Comparison of ENCODE assay signal across 25 cellular contexts in the genomic region with DNA sequence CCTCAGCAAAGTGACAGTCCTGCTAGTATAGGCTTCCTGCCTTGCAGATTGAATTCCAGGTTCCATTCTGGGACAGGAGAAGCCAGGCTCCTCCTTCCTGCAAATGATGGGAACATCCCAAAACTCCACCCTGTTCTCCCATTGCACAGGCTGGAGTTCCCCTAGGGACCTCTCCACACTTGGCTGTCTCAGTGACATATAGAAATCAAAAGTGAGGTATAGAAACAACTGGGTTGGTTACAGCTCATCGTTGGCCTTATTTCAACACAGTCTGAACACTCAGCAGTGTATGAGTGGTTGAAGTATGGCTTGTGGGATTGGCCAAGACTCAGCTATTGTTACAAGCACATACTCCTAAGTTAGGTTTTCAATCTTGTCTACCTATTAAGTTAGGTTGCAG.
DNase-seq lines count a peak whose midpoint lies in the region; ATAC-seq, FAIRE-seq and TF ChIP-seq lines count a peak whose summit lies in the region.
"Had no signal": no experiment of that assay in that cellular context is flagged by ENCODE, and none has a peak within 500 bp of the region (broad histone marks: within the 10 kb centered on the region; RNA-seq: fewer than 3 reads in every experiment).

No MANE protein-coding gene starts in this region.

- H3K4me3 Mint-ChIP-seq in MCF 10A (ENCODE audit: unreplicated experiment) = no peak overlapping the region
- H3K4me3 Mint-ChIP-seq: activated CD4-positive, alpha-beta T cell treated with anti-CD3 and anti-CD28 coated beads for 36 hours; CD4-positive, alpha-beta memory T cell; central memory CD8-positive, alpha-beta T cell; naive B cell had no signal

- H3K4me3 ChIP-seq in breast epithelium (no peak overlapping the region), GM12878 (no peak overlapping the region), WERI-Rb-1 (ENCODE audit: low read depth, low read length) (no peak overlapping the region)
- H3K4me3 ChIP-seq: lung, SJCRH30, stomach, upper lobe of left lung had no signal

- H3K79me2 ChIP-seq in GM12878 (ENCODE audit: control insufficient read depth, insufficient read depth, low read length) = no peaks in the 10 kb centered on the region

- peak overlapping the region; percentile 28; the same call in 1 of the 2 replicates for H2AFZ ChIP-seq in GM12878 (ENCODE audit: control insufficient read depth, low read depth, low read length)

- H3K27ac ChIP-seq in breast epithelium = no peak overlapping the region
- H3K27ac ChIP-seq in GM12878 (ENCODE audit: control insufficient read depth, insufficient read depth) = no peak overlapping the region
- no peak overlapping the region for H3K27ac ChIP-seq in WERI-Rb-1
- H3K27ac ChIP-seq: SJCRH30, stomach, upper lobe of left lung had no signal

- peaks cover 16% of the 10 kb centered on the region for H3K4me1 Mint-ChIP-seq in MCF 10A (ENCODE audit: insufficient read depth, unreplicated experiment)
- H3K4me1 Mint-ChIP-seq: activated CD4-positive, alpha-beta T cell treated with anti-CD3 and anti-CD28 coated beads for 36 hours; central memory CD8-positive, alpha-beta T cell; naive B cell had no signal

- H3K27me3 Mint-ChIP-seq in MCF 10A (ENCODE audit: insufficient read depth, unreplicated experiment) = no peaks in the 10 kb centered on the region
- H3K27me3 Mint-ChIP-seq: activated CD4-positive, alpha-beta T cell treated with anti-CD3 and anti-CD28 coated beads for 36 hours; CD4-positive, alpha-beta memory T cell; central memory CD8-positive, alpha-beta T cell; naive B cell had no signal

- TF ChIP-seq CTCF in MCF 10A (IDR thresholded peaks at IDR 0.05; ENCODE audit: unreplicated experiment) (no peak), breast epithelium (IDR thresholded peaks at IDR 0.05) (no peak), GM12878 (IDR thresholded peaks at IDR 0.05 in 2 of 3, conservative IDR thresholded peaks at IDR 0.05 in 1 of 3; ENCODE audit: control insufficient read depth in 2 of 3, extremely low read depth in 1 of 3, insufficient read depth in 1 of 3, low read depth in 3 of 3, low read length in 3 of 3) (no peak), WERI-Rb-1 (IDR thresholded peaks at IDR 0.05; ENCODE audit: low read depth, low read length) (no peak)

- H4K20me1 ChIP-seq in GM12878 (ENCODE audit: control insufficient read depth, insufficient read depth) = no peaks in the 10 kb centered on the region

- intact Hi-C loops in MCF 10A (cut with micrococcal nuclease) = no loop called here
- intact Hi-C loops in breast epithelium (cut with DNase I; ENCODE audit: low total_unique reads) = no loop called here
- intact Hi-C loops in GM12878 (cut with micrococcal nuclease; ENCODE audit: unreplicated experiment) = no loop called here

- no peak overlapping the region for H3K27ac Mint-ChIP-seq in MCF 10A (ENCODE audit: low read depth, unreplicated experiment)
- H3K27ac Mint-ChIP-seq: activated CD4-positive, alpha-beta T cell treated with anti-CD3 and anti-CD28 coated beads for 36 hours; CD4-positive, alpha-beta memory T cell had no signal

- SMC1A ChIA-PET in GM12878 (lab: Charles Lee; ENCODE audit: uncharacterized antibody, unreplicated experiment) = no interaction called here

- no peak for TF ChIP-seq POLR2A in breast epithelium (IDR thresholded peaks at IDR 0.05)
- no peak for TF ChIP-seq POLR2A in GM12878 (IDR thresholded peaks at IDR 0.05; ENCODE audit: low read depth, low read length)

- H3K36me3 ChIP-seq in breast epithelium (no peaks in the 10 kb centered on the region), GM12878 (ENCODE audit: control insufficient read depth in 2 of 2, insufficient read depth in 2 of 2, low read length in 1 of 2) (no peaks in the 10 kb centered on the region), WERI-Rb-1 (no peaks in the 10 kb centered on the region)
- H3K36me3 ChIP-seq: SJCRH30, stomach, upper lobe of left lung had no signal

- no peaks in the 10 kb centered on the region for H3K9me3 ChIP-seq in breast epithelium
- H3K9me3 ChIP-seq in GM12878 (replicated peaks; ENCODE audit: control insufficient read depth, insufficient read depth, low read length) = no peaks in the 10 kb centered on the region
- no peaks in the 10 kb centered on the region for H3K9me3 ChIP-seq in WERI-Rb-1 (ENCODE audit: severe bottlenecking)
- H3K9me3 ChIP-seq: SJCRH30, stomach, upper lobe of left lung had no signal

- peak; percentile 69 for ATAC-seq in GM12878
- ATAC-seq in HG03159 (IDR thresholded peaks at IDR 0.05; ENCODE audit: unreplicated experiment) = no peak
- ATAC-seq: activated CD4-positive, alpha-beta T cell treated with anti-CD3 and anti-CD28 coated beads for 36 hours had no signal

- no peaks in the 10 kb centered on the region for H3K9me3 Mint-ChIP-seq in MCF 10A (ENCODE audit: unreplicated experiment)

- RAD21 ChIA-PET in GM12878 (lab: Charles Lee; ENCODE audit: unreplicated experiment) = no interaction called here

- no peak overlapping the region for H3K4me2 ChIP-seq in GM12878 (ENCODE audit: control insufficient read depth, insufficient read depth)

- WGBS in GM12878 (ENCODE audit: insufficient coverage, insufficient replicate concordance, low lambda C conversion rate, missing lambda C conversion rate) = 4% methylated on average over 1 of the region's 1 CpG

- no peaks in the 10 kb centered on the region for H3K36me3 Mint-ChIP-seq in MCF 10A (ENCODE audit: insufficient read depth, unreplicated experiment)
- H3K36me3 Mint-ChIP-seq: CD4-positive, alpha-beta memory T cell; naive B cell had no signal

- DNase-seq in MCF 10A (ENCODE audit: unreplicated experiment) (peak; percentile 71), breast epithelium (ENCODE audit: low spot score in 2 of 2) (no peak), NCI-H226 (peak; percentile 51), GM12878 (ENCODE audit: low read depth, low spot score) (no peak), renal cortical epithelial cell (ENCODE audit: low read depth) (peak; percentile 16), WERI-Rb-1 (no peak), 8988T (no peak)
- DNase-seq: activated CD4-positive, alpha-beta T cell treated with anti-CD3 and anti-CD28 coated beads for 36 hours; activated gamma-delta T cell; amniotic stem cell; CD4-positive, alpha-beta memory T cell; effector CD8-positive, alpha-beta T cell; naive B cell; NCI-H2029 treated with DMSO at 0.1 percent for 48 hours; NCI-H526 treated with DMSO at 0.1 percent for 48 hours; posterior cingulate gyrus; stimulated activated CD4-positive, alpha-beta T cell treated with anti-CD3 and anti-CD28 coated beads, Interleukin-1b, Interleukin-23, amount 100 ng/mL, for 48 hours; stomach; T-helper 2 cell; upper lobe of left lung had no signal

- TF ChIP-seq RAD21 in GM12878 (IDR thresholded peaks at IDR 0.05; ENCODE audit: insufficient read depth, low read depth, low read length) = no peak

- POLR2A ChIA-PET in MCF 10A (lab: Yijun Ruan, JAX) = no interaction called here
- POLR2A ChIA-PET in GM12878 (lab: Charles Lee) = no interaction called here

- no peak overlapping the region for H3K9ac ChIP-seq in GM12878 (ENCODE audit: control insufficient read depth, insufficient read depth, low read length)

- no TSS peak for BruUV-seq in MCF 10A (replicated peaks; lab: Mats Ljungman, UMichigan)
- BruUV-seq in GM12878 (replicated peaks; lab: Mats Ljungman, UMichigan) = no TSS peak

- FAIRE-seq in GM12878 (lab: Jason Lieb, UNC) = no peak
- FAIRE-seq: keratinocyte had no signal

- in situ Hi-C loops in GM12878 (cut with MboI) = no loop called here

- TF ChIP-seq EP300 in GM12878 (IDR thresholded peaks at IDR 0.05; ENCODE audit: borderline replicate concordance in 1 of 2, control insufficient read depth in 1 of 2, low read depth in 2 of 2, low read length in 2 of 2) = no peak

- CTCF ChIA-PET in MCF 10A (lab: Yijun Ruan, JAX) (interaction anchor here (0.6 to 0.7 kb wide), 3 partner anchors 33 to 1153 kb away, joined by 3 read pairs; no protein-coding TSS in a partner anchor), GM12878 (lab: Yijun Ruan, JAX) (no interaction called here)

- no peaks in the 10 kb centered on the region for H3K27me3 ChIP-seq in breast epithelium
- no peaks in the 10 kb centered on the region for H3K27me3 ChIP-seq in GM12878 (replicated peaks in 1 of 2; ENCODE audit: control insufficient read depth in 2 of 2, insufficient read depth in 2 of 2, low read length in 1 of 2)
- H3K27me3 ChIP-seq in WERI-Rb-1 (ENCODE audit: insufficient read depth, low read depth, severe bottlenecking) = no peaks in the 10 kb centered on the region
- H3K27me3 ChIP-seq: SJCRH30, stomach, upper lobe of left lung had no signal

- no peaks in the 10 kb centered on the region for H3K4me1 ChIP-seq in breast epithelium
- H3K4me1 ChIP-seq in GM12878 (ENCODE audit: control insufficient read depth, insufficient read depth, low read length) = no peaks in the 10 kb centered on the region
- H3K4me1 ChIP-seq: SJCRH30, stomach, upper lobe of left lung had no signal

TF ChIP-seq in GM12878, 131 proteins besides CTCF, POLR2A, EP300 and RAD21 (continues in another document):
- TF ChIP-seq STAT3 (IDR thresholded peaks at IDR 0.05; ENCODE audit: low read depth, low read length) (no peak), TAF1 (IDR thresholded peaks at IDR 0.05; ENCODE audit: borderline replicate concordance, low read depth, low read length) (no peak), ZNF217 (IDR thresholded peaks at IDR 0.05) (no peak), FOXM1 (IDR thresholded peaks at IDR 0.05; ENCODE audit: low read depth, low read length) (no peak), CBFB (IDR thresholded peaks at IDR 0.05; ENCODE audit: low read depth) (no peak)
- TF ChIP-seq, protein P1, sequence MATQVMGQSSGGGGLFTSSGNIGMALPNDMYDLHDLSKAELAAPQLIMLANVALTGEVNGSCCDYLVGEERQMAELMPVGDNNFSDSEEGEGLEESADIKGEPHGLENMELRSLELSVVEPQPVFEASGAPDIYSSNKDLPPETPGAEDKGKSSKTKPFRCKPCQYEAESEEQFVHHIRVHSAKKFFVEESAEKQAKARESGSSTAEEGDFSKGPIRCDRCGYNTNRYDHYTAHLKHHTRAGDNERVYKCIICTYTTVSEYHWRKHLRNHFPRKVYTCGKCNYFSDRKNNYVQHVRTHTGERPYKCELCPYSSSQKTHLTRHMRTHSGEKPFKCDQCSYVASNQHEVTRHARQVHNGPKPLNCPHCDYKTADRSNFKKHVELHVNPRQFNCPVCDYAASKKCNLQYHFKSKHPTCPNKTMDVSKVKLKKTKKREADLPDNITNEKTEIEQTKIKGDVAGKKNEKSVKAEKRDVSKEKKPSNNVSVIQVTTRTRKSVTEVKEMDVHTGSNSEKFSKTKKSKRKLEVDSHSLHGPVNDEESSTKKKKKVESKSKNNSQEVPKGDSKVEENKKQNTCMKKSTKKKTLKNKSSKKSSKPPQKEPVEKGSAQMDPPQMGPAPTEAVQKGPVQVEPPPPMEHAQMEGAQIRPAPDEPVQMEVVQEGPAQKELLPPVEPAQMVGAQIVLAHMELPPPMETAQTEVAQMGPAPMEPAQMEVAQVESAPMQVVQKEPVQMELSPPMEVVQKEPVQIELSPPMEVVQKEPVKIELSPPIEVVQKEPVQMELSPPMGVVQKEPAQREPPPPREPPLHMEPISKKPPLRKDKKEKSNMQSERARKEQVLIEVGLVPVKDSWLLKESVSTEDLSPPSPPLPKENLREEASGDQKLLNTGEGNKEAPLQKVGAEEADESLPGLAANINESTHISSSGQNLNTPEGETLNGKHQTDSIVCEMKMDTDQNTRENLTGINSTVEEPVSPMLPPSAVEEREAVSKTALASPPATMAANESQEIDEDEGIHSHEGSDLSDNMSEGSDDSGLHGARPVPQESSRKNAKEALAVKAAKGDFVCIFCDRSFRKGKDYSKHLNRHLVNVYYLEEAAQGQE (IDR thresholded peaks at IDR 0.05; ENCODE audit: low read depth, low read length) = no peak

Comparison
In these comparisons a context has a peak if more than half of its experiments do, and no peak if none do; other contexts are left out.
1. DNase-seq: peak in MCF 10A (single experiment), NCI-H226 (single experiment) and renal cortical epithelial cell (single experiment); none in breast epithelium (0 of 2), GM12878 (single experiment), WERI-Rb-1 (single experiment) and 8988T (single experiment).